ENCODE assay signal across 24 cellular contexts in genomic region chr19:8052464-8052859, GRCh38. TPM values are rescaled to one million over a fixed set of nuclear protein-coding genes. Genes with fewer than 3 reads are reported as not detected.
DNase-seq lines count a peak whose midpoint lies in the region; ATAC-seq, FAIRE-seq and TF ChIP-seq lines count a peak whose summit lies in the region.
"Had no signal": no experiment of that assay in that cellular context is flagged by ENCODE, and none has a peak within 500 bp of the region (broad histone marks: within the 10 kb centered on the region; RNA-seq: fewer than 3 reads in every experiment).

A gene with protein sequence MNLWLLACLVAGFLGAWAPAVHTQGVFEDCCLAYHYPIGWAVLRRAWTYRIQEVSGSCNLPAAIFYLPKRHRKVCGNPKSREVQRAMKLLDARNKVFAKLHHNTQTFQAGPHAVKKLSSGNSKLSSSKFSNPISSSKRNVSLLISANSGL (plus strand): TSS chr19:8052760. CDS start chr19:8053050, 290 bp downstream.

- H2AK5ac ChIP-seq in trophoblast cell (ENCODE audit: low read length), result peak within 1 kb of the TSS; percentile 65

- H3K9ac ChIP-seq in HUES6 (ENCODE audit: low read length), result peak within 1 kb of the TSS; percentile 11
- no peak within 1 kb of the TSS; the same call in 1 of the 2 replicates for H3K9ac ChIP-seq in GM12878 (ENCODE audit: control insufficient read depth, insufficient read depth, low read length)
- no peak within 1 kb of the TSS for H3K9ac ChIP-seq in trophoblast cell (ENCODE audit: low read length)

- H3K4me2 ChIP-seq in GM12878 (ENCODE audit: control insufficient read depth, insufficient read depth) (peak within 1 kb of the TSS; percentile 67), trophoblast cell (ENCODE audit: low read length) (no peak within 1 kb of the TSS)

- no peak within 1 kb of the TSS for H3K23ac ChIP-seq in trophoblast cell (ENCODE audit: low read length)

- no peak within 1 kb of the TSS for H2BK12ac ChIP-seq in trophoblast cell (ENCODE audit: low read length)

- no peaks in the 10 kb centered on the region for H3K36me3 ChIP-seq in HUES6 (ENCODE audit: control insufficient read depth, insufficient read depth, low read length)
- H3K36me3 ChIP-seq in GM12878 (ENCODE audit: control insufficient read depth in 2 of 2, insufficient read depth in 2 of 2, low read length in 1 of 2), result no peaks in the 10 kb centered on the region
- H3K36me3 ChIP-seq in trophoblast cell (ENCODE audit: control insufficient read depth in 1 of 2, insufficient read depth in 2 of 2, low read length in 2 of 2), result no peaks in the 10 kb centered on the region
- H3K36me3 ChIP-seq in right atrium auricular region, result no peaks in the 10 kb centered on the region
- H3K36me3 ChIP-seq: heart right ventricle had no signal

- no peak for ATAC-seq in GM12878
- ATAC-seq: heart right ventricle, Right ventricle myocardium inferior, WTC11 had no signal

- no peak within 1 kb of the TSS for H3K18ac ChIP-seq in trophoblast cell (ENCODE audit: low read length)

- WGBS in GM12878 (ENCODE audit: insufficient coverage, insufficient replicate concordance, low lambda C conversion rate, missing lambda C conversion rate), result 53% methylated on average over 6 of the region's 7 CpGs
- WGBS in trophoblast cell (ENCODE audit: extremely low coverage, insufficient coverage, insufficient read length), result no CpG with 5 or more reads among the region's 7 CpGs

- no peak for DNase-seq in T-helper 2 cell treated with Interferon-gamma antibody and Interleukin-4, amounts not matched to agents 5 μg/mL and 100 μg/mL, for 36 hours (ENCODE audit: low spot score)
- no peak for DNase-seq in T-helper 2 cell
- DNase-seq in GM12878 (ENCODE audit: low read depth, low spot score), result no peak
- no peak for DNase-seq in trophoblast cell
- no peak for DNase-seq in stimulated activated naive CD4-positive, alpha-beta T cell treated with Interleukin-2 at 50 U/mL for 16 hours (lab: John Stamatoyannopoulos, UW)
- DNase-seq in right atrium auricular region (ENCODE audit: low spot score), result no peak
- no peak for DNase-seq in activated gamma-delta T cell (lab: John Stamatoyannopoulos, UW)
- DNase-seq: activated gamma-delta T cell treated with Interleukin-2 at 50 U/mL for 16 hours, C1 segment of cervical spinal cord, HCEC 1CT, heart right ventricle, IMR-90, NCI-H2029, NCI-H510A treated with DMSO at 0.1 percent for 48 hours, posterior cingulate gyrus had no signal

- POLR2A ChIA-PET in GM12878 (lab: Charles Lee), result no interaction called here

- no peak within 1 kb of the TSS for H3K14ac ChIP-seq in trophoblast cell (ENCODE audit: low read length)

- no TSS peak for BruUV-seq in GM12878 (replicated peaks; lab: Mats Ljungman, UMichigan)

- H3K4me3 ChIP-seq in HUES6 (ENCODE audit: low read depth, low read length) (no peak within 1 kb of the TSS; the same call in 1 of the 2 replicates), GM12878 (peak within 1 kb of the TSS; percentile 67), trophoblast cell (ENCODE audit: low read depth, low read length) (no peak within 1 kb of the TSS), right atrium auricular region (no peak within 1 kb of the TSS)
- H3K4me3 ChIP-seq: heart right ventricle had no signal

- H3K79me1 ChIP-seq in trophoblast cell (ENCODE audit: low read length), result no peaks in the 10 kb centered on the region

- H3K9me3 Mint-ChIP-seq in T-helper 2 cell treated with Interferon-gamma antibody and Interleukin-4, amounts not matched to agents 5 μg/mL and 100 μg/mL, for 36 hours, result no peaks in the 10 kb centered on the region
- H3K9me3 Mint-ChIP-seq: WTC11 had no signal

- no peak for TF ChIP-seq CTCF in GM12878 (IDR thresholded peaks at IDR 0.05 in 2 of 3, conservative IDR thresholded peaks at IDR 0.05 in 1 of 3; ENCODE audit: control insufficient read depth in 2 of 3, extremely low read depth in 1 of 3, insufficient read depth in 1 of 3, low read depth in 3 of 3, low read length in 3 of 3)
- no peak for TF ChIP-seq CTCF in right atrium auricular region (IDR thresholded peaks at IDR 0.05)

- H3K27ac ChIP-seq in HUES6 (ENCODE audit: low read depth, low read length), result no peak within 1 kb of the TSS
- peak within 1 kb of the TSS; percentile 59 for H3K27ac ChIP-seq in GM12878 (ENCODE audit: control insufficient read depth, insufficient read depth)
- no peak within 1 kb of the TSS for H3K27ac ChIP-seq in trophoblast cell (ENCODE audit: low read depth, low read length)
- H3K27ac ChIP-seq in right atrium auricular region, result no peak within 1 kb of the TSS
- H3K27ac ChIP-seq: heart right ventricle had no signal

- H3K9me3 ChIP-seq in HUES6 (ENCODE audit: control insufficient read depth, insufficient read depth, low read depth, low read length), result no peaks in the 10 kb centered on the region
- H3K9me3 ChIP-seq in GM12878 (replicated peaks; ENCODE audit: control insufficient read depth, insufficient read depth, low read length), result no peaks in the 10 kb centered on the region
- peaks cover 3% of the 10 kb centered on the region for H3K9me3 ChIP-seq in trophoblast cell (ENCODE audit: insufficient read depth, low read depth, low read length)
- H3K9me3 ChIP-seq in right atrium auricular region, result no peaks in the 10 kb centered on the region
- H3K9me3 ChIP-seq: heart right ventricle had no signal

- SMC1A ChIA-PET in GM12878 (lab: Charles Lee; ENCODE audit: uncharacterized antibody, unreplicated experiment), result no interaction called here

- peak within 1 kb of the TSS; percentile 91 for H3K27ac Mint-ChIP-seq in T-helper 2 cell treated with Interferon-gamma antibody and Interleukin-4, amounts not matched to agents 5 μg/mL and 100 μg/mL, for 36 hours
- H3K27ac Mint-ChIP-seq: activated CD8-positive, alpha-beta memory T cell treated with anti-CD3 and anti-CD28 coated beads, Interleukin-2, amount 10 ng/mL, durations not matched to agents 7 days and 5 days; WTC11 had no signal

- CTCF ChIA-PET in GM12878 (lab: Yijun Ruan, JAX), result no interaction called here

- RAD21 ChIA-PET in GM12878 (lab: Charles Lee; ENCODE audit: unreplicated experiment), result no interaction called here

- TF ChIP-seq EP300 in GM12878 (IDR thresholded peaks at IDR 0.05; ENCODE audit: borderline replicate concordance in 1 of 2, control insufficient read depth in 1 of 2, low read depth in 2 of 2, low read length in 2 of 2), result no peak

- H3K36me3 Mint-ChIP-seq in T-helper 2 cell treated with Interferon-gamma antibody and Interleukin-4, amounts not matched to agents 5 μg/mL and 100 μg/mL, for 36 hours (ENCODE audit: low read depth), result no peaks in the 10 kb centered on the region
- H3K36me3 Mint-ChIP-seq: activated CD8-positive, alpha-beta memory T cell treated with anti-CD3 and anti-CD28 coated beads, Interleukin-2, amount 10 ng/mL, durations not matched to agents 7 days and 5 days; WTC11 had no signal

- no peak within 1 kb of the TSS for H2BK120ac ChIP-seq in trophoblast cell (ENCODE audit: insufficient read depth, low read length, poor library complexity)

- intact Hi-C loops in GM12878 (cut with micrococcal nuclease; ENCODE audit: unreplicated experiment), result loop anchor here (5.0 kb wide), 1 partner anchor 50 kb away; no protein-coding TSS in a partner anchor

- no peak within 1 kb of the TSS for H4K8ac ChIP-seq in trophoblast cell (ENCODE audit: low read depth, low read length)

- no peaks in the 10 kb centered on the region for H4K20me1 ChIP-seq in GM12878 (ENCODE audit: control insufficient read depth, insufficient read depth)

- in situ Hi-C loops in GM12878 (cut with MboI), result no loop called here

- no peak within 1 kb of the TSS for H3K4ac ChIP-seq in trophoblast cell (ENCODE audit: low read depth, low read length)

- peak within 1 kb of the TSS; percentile 75 for H2AFZ ChIP-seq in GM12878 (ENCODE audit: control insufficient read depth, low read depth, low read length)
- H2AFZ ChIP-seq in trophoblast cell (ENCODE audit: insufficient read depth, low read length, poor library complexity), result no peak within 1 kb of the TSS

- FAIRE-seq in GM12878 (lab: Jason Lieb, UNC), result no peak
- FAIRE-seq: endometrium had no signal

- peaks cover 10% of the 10 kb centered on the region for H3K27me3 Mint-ChIP-seq in T-helper 2 cell treated with Interferon-gamma antibody and Interleukin-4, amounts not matched to agents 5 μg/mL and 100 μg/mL, for 36 hours (ENCODE audit: low read depth)

- H3K4me1 ChIP-seq in HUES6 (ENCODE audit: control insufficient read depth, insufficient read depth, low read length) (peaks cover 13% of the 10 kb centered on the region), GM12878 (ENCODE audit: control insufficient read depth, insufficient read depth, low read length) (peaks cover 17% of the 10 kb centered on the region), trophoblast cell (ENCODE audit: control insufficient read depth in 1 of 2, insufficient read depth in 2 of 2, low read length in 2 of 2) (peaks cover 3 to 5% of the 10 kb centered on the region in 2 experiments), right atrium auricular region (peaks cover 0 to 11% of the 10 kb centered on the region in 2 donors)

- TF ChIP-seq POLR2A in GM12878 (IDR thresholded peaks at IDR 0.05; ENCODE audit: low read depth, low read length), result no peak

- H4K12ac ChIP-seq in trophoblast cell (ENCODE audit: low read depth, low read length), result no peak within 1 kb of the TSS

- no peak for TF ChIP-seq RAD21 in GM12878 (IDR thresholded peaks at IDR 0.05; ENCODE audit: insufficient read depth, low read depth, low read length)

- H3K4me3 Mint-ChIP-seq in T-helper 2 cell treated with Interferon-gamma antibody and Interleukin-4, amounts not matched to agents 5 μg/mL and 100 μg/mL, for 36 hours, result peak within 1 kb of the TSS; percentile 52
- H3K4me3 Mint-ChIP-seq: activated CD8-positive, alpha-beta memory T cell treated with anti-CD3 and anti-CD28 coated beads, Interleukin-2, amount 10 ng/mL, durations not matched to agents 7 days and 5 days had no signal

- H3K79me2 ChIP-seq in GM12878 (ENCODE audit: control insufficient read depth, insufficient read depth, low read length), result no peaks in the 10 kb centered on the region
- H3K79me2 ChIP-seq in trophoblast cell (ENCODE audit: control insufficient read depth, insufficient read depth, low read length, poor library complexity), result peaks cover 2% of the 10 kb centered on the region

- H3K4me1 Mint-ChIP-seq in T-helper 2 cell treated with Interferon-gamma antibody and Interleukin-4, amounts not matched to agents 5 μg/mL and 100 μg/mL, for 36 hours (ENCODE audit: low read depth), result peaks cover 8% of the 10 kb centered on the region

- H3K27me3 ChIP-seq in HUES6 (ENCODE audit: control insufficient read depth, insufficient read depth, low read length) (peaks cover 21% of the 10 kb centered on the region), GM12878 (replicated peaks in 1 of 2; ENCODE audit: control insufficient read depth in 2 of 2, insufficient read depth in 2 of 2, low read length in 1 of 2) (no peaks in the 10 kb centered on the region), trophoblast cell (ENCODE audit: insufficient read depth, low read length) (no peaks in the 10 kb centered on the region), right atrium auricular region (no peaks in the 10 kb centered on the region)

- no peak within 1 kb of the TSS for H2BK5ac ChIP-seq in trophoblast cell (ENCODE audit: low read depth, low read length, poor library complexity)

- H4K91ac ChIP-seq in trophoblast cell (ENCODE audit: low read depth, low read length), result no peak within 1 kb of the TSS

RNA-seq across cellular contexts. Expression of the gene that starts here (rescaled TPM):
- total RNA-seq in GM12878 (2013; cell fraction: nucleolus; rRNA removed), result not detected in 2 replicates
- 7.1 and 9.7 TPM in 2 replicates for total RNA-seq in GM12878 (2014; rRNA removed)
- 6.6 and 7.3 TPM in 2 replicates for total RNA-seq in GM12878 (2014; rRNA removed; fragmentation: Illumina TruSeq; extraction: Trizol)
- 10.4 and 11.3 TPM in 2 replicates for total RNA-seq in GM12878 (2021)
- 2.6 TPM for polyA plus RNA-seq in GM12878 (2011; ENCODE audit: low read depth)
- polyA plus RNA-seq in GM12878 (2011; rRNA removed), result 0.35 and 0.53 TPM in 2 replicates
- polyA plus RNA-seq in GM12878 (2011; cell fraction: cytosol; rRNA removed), result 0.72 and 0.93 TPM in 2 replicates
- 0.43 and 0.53 TPM in 2 replicates for polyA plus RNA-seq in GM12878 (2011; cell fraction: nucleus; rRNA removed)
- 3.9 and 4.3 TPM in 2 replicates for polyA plus RNA-seq in GM12878 (2012)
- polyA plus RNA-seq in GM12878 (2014; fragmentation: Illumina TruSeq; extraction: Trizol), result 9.3 and 11.9 TPM in 2 replicates
- polyA plus RNA-seq in GM12878 (2014; fragmentation: Nextera tagmentation; extraction: Ambion mirVana), result 1 to 10 TPM; 3.7 to 5.0 TPM
- 12.0 and 13.2 TPM in 2 replicates for polyA plus RNA-seq in GM12878 (2014; rRNA removed)
- polyA plus RNA-seq in GM12878 (2016; fragmentation: Nextera tagmentation; extraction: Ambion mirVana), result 1 to 10 TPM; 6.8 to 9.3 TPM
- polyA minus RNA-seq in GM12878 (2011; rRNA and poly(A)+ RNA removed), result 0.37 and 0.62 TPM in 2 replicates
- polyA minus RNA-seq in GM12878 (2011; cell fraction: cytosol; rRNA and poly(A)+ RNA removed), result not detected in 2 replicates
- not detected in 2 replicates for polyA minus RNA-seq in GM12878 (2011; cell fraction: nucleus; rRNA and poly(A)+ RNA removed)
- polyA plus RNA-seq in trophoblast cell (2013), result 0.10 TPM in 2 replicates
- not detected for total RNA-seq in right atrium auricular region
- total RNA-seq: A172; activated CD8-positive, alpha-beta memory T cell treated with anti-CD3 and anti-CD28 coated beads, Interleukin-2, amount 10 ng/mL, durations not matched to agents 7 days and 5 days; heart right ventricle; IMR-90; liver; myocyte; Right ventricle myocardium inferior; skeletal muscle tissue; WTC11 had no signal
- polyA plus RNA-seq: heart right ventricle, IMR-90, liver had no signal
